8 cellular contexts compared by ENCODE assay signal in the genomic region with DNA sequence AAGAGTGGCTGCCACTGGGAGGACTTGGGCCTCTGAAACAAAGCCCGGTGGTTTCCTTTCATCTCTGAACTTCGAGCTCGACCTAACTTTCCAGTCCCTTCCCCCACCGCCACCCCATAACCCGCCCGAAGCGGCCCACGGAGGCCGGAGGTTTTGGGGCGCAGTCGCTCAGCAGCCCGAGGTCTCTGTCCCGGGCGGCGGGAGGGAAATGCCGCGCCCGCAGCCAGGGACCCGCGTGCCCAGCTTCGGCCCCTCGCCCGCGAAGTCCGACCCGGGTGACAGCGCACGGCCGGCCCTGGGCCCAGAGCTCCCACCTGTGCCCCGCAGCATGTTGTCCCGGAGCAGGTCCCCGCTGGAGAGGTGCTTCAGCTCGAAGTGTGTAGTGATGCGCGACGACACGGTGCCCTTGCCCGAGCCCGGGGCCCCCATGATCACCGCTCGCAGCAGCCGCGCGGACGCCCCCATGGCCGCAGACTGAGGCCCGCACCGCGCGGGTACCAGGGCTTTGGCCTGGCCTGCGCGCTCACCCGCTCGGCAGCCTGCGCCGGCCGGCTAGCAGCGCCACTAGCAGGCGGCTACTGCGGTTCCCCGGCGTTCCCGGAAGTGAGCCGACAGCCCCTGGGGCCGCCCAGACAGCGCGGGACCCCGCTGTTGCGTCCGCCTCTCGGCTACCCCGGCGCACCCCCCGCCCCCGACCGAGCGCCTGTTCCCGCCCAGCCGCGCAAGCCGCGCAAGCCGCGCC. TPM values are rescaled to one million over a fixed set of nuclear protein-coding genes. Genes with fewer than 3 reads are reported as not detected.
A peak's percentile ranks its signal among the peaks of the same experiment; 100 is the strongest.
DNase-seq lines count a peak whose midpoint lies in the region; ATAC-seq and TF ChIP-seq lines count a peak whose summit lies in the region.

A gene (minus strand): TSS at position 580 of the 742 bp plus-strand sequence. CDS start 115 bp downstream, at position 465.

- no peaks in the 10 kb centered on the region for H3K9me3 Mint-ChIP-seq in mesothelial cell of epicardium

- TF ChIP-seq CTCF in mesothelial cell of epicardium (IDR thresholded peaks at IDR 0.05; ENCODE audit: unreplicated experiment) = no peak

- peak; percentile 92 for ATAC-seq in GM19452 (IDR thresholded peaks at IDR 0.05; ENCODE audit: unreplicated experiment)
- ATAC-seq in HG03571 (IDR thresholded peaks at IDR 0.05; ENCODE audit: unreplicated experiment) = peak; percentile 87

- H3K27ac Mint-ChIP-seq in mesothelial cell of epicardium = peak within 1 kb of the TSS; percentile 92

- H3K36me3 Mint-ChIP-seq in mesothelial cell of epicardium = no peaks in the 10 kb centered on the region

- peaks cover 28% of the 10 kb centered on the region for H3K4me1 Mint-ChIP-seq in mesothelial cell of epicardium

- peak; percentile 35 for DNase-seq in COLO829 (ENCODE audit: low spot score)
- peak; percentile 38 to 63 for DNase-seq in NOMO-1 (lab: John Stamatoyannopoulos, UW; ENCODE audit: unreplicated experiment in 2 of 2)
- peak; percentile 47 for DNase-seq in activated CD8-positive, alpha-beta memory T cell treated with anti-CD3 and anti-CD28 coated beads, Interleukin-2, amount 50 U/mL, for 24 hours (ENCODE audit: extremely low read depth)
- DNase-seq in mesothelial cell of epicardium (ENCODE audit: low spot score in 2 of 2, unreplicated experiment in 2 of 2) = peak; percentile 81 to 91
- DNase-seq in stimulated activated CD8-positive, alpha-beta memory T cell treated with anti-CD3 and anti-CD28 coated beads, Interleukin-15, amount 100 ng/mL, for 48 hours (ENCODE audit: low read depth in 2 of 2) = peak; percentile 82 to 86

- no peaks in the 10 kb centered on the region for H3K27me3 Mint-ChIP-seq in mesothelial cell of epicardium (ENCODE audit: low read depth)

- in situ Hi-C loops in endometrial microvascular endothelial cells (cut with HindIII; ENCODE audit: inconsistent ontology term, low pct_unique_long_range_greater_than_20kb, low sequenced_read_pairs) = no loop called here

- H3K4me3 Mint-ChIP-seq in mesothelial cell of epicardium = peak within 1 kb of the TSS; percentile 80

RNA-seq across cellular contexts. Expression of the gene that starts here (rescaled TPM):
- total RNA-seq in endometrial microvascular endothelial cells (ENCODE audit: inconsistent ontology term) (39.6 TPM), mesothelial cell of epicardium (48.5 to 57.2 TPM (median 54.2 TPM) in 3 replicates)

Comparison
In these comparisons a context has a peak if more than half of its experiments do, and no peak if none do; other contexts are left out.
1. Peak in every context shown above with its lines: DNase-seq and ATAC-seq.
2. DNase-seq: peak in every context shown above with its lines; median percentile 86 in mesothelial cell of epicardium; 84 in stimulated activated CD8-positive, alpha-beta memory T cell treated with anti-CD3 and anti-CD28 coated beads, Interleukin-15, amount 100 ng/mL, for 48 hours; 50 in NOMO-1; 47 in activated CD8-positive, alpha-beta memory T cell treated with anti-CD3 and anti-CD28 coated beads, Interleukin-2, amount 50 U/mL, for 24 hours; 35 in COLO829.